34 cellular contexts compared by ENCODE assay signal in genomic region chr6:45254242-45254641, GRCh38.
"Had no signal": no experiment of that assay in that cellular context is flagged by ENCODE, and none has a peak within 500 bp of the region (broad histone marks: within the 10 kb centered on the region; RNA-seq: fewer than 3 reads in every experiment).

No MANE protein-coding gene starts in this region.

- H3K27ac ChIP-seq: brain microvascular endothelial cell, coronary artery, esophagus muscularis mucosa, foreskin keratinocyte, gastrocnemius medialis, WERI-Rb-1 had no signal

- H3K9me3 Mint-ChIP-seq: activated B cell treated with CpG ODN at 0.5 μM for 24 hours; activated CD8-positive, alpha-beta T cell treated with anti-CD3 and anti-CD28 coated beads for 36 hours; activated T-cell treated with anti-CD3 and anti-CD28 coated beads, Interleukin-2, amount 50 U/mL, for 4 hours; activated T-helper 17 cell treated with anti-CD3 and anti-CD28 coated beads, Interleukin-2, amount 50 U/mL, for 72 hours; central memory CD8-positive, alpha-beta T cell; effector memory CD8-positive, alpha-beta T cell had no signal

- DNase-seq: activated B cell treated with CpG ODN at 0.5 μM for 24 hours; activated CD4-positive, alpha-beta T cell treated with anti-CD3 and anti-CD28 coated beads for 48 hours; activated CD4-positive, alpha-beta T cell treated with anti-CD3 and anti-CD28 coated beads, Interleukin-2, amount 50 U/mL, for 1 hour; activated CD4-positive, alpha-beta T cell treated with anti-CD3 and anti-CD28 coated beads, Interleukin-2, amount 50 U/mL, for 48 hours; activated CD8-positive, alpha-beta memory T cell treated with anti-CD3 and anti-CD28 coated beads for 24 hours; activated CD8-positive, alpha-beta T cell treated with anti-CD3 and anti-CD28 coated beads for 36 hours; activated effector memory CD4-positive, alpha-beta T cell treated with Interleukin-2 at 50 U/mL for 16 hours; activated gamma-delta T cell treated with Interleukin-2 at 50 U/mL for 16 hours; activated naive CD4-positive, alpha-beta T cell treated with anti-CD3 and anti-CD28 coated beads, Interleukin-2, amount 50 U/mL, for 16 hours; activated naive CD4-positive, alpha-beta T cell treated with Interleukin-2 at 50 U/mL for 16 hours; activated T-cell treated with anti-CD3 and anti-CD28 coated beads, Interleukin-2, amount 50 U/mL, for 4 hours; amniotic stem cell; anterior cingulate cortex; brain microvascular endothelial cell; dermis blood vessel endothelial cell; effector CD4-positive, alpha-beta T cell; effector memory CD8-positive, alpha-beta T cell; erythroblast; foreskin keratinocyte; gastrocnemius medialis; glutamatergic neuron; T-helper 1 cell; T-helper 17 cell; T1000; WERI-Rb-1 had no signal

- H3K9me3 ChIP-seq: esophagus muscularis mucosa, gastrocnemius medialis had no signal

- H3K27me3 Mint-ChIP-seq: activated B cell treated with CpG ODN at 0.5 μM for 24 hours; activated CD8-positive, alpha-beta T cell treated with anti-CD3 and anti-CD28 coated beads for 36 hours; activated naive CD8-positive, alpha-beta T cell; activated T-helper 17 cell treated with anti-CD3 and anti-CD28 coated beads, Interleukin-2, amount 50 U/mL, for 72 hours; central memory CD8-positive, alpha-beta T cell; effector memory CD8-positive, alpha-beta T cell; T-helper 17 cell had no signal

- H3K4me1 Mint-ChIP-seq: activated B cell treated with CpG ODN at 0.5 μM for 24 hours; central memory CD8-positive, alpha-beta T cell had no signal

- H3K4me1 ChIP-seq: esophagus muscularis mucosa, foreskin keratinocyte had no signal

- ATAC-seq: activated CD4-positive, CD25-positive, alpha-beta regulatory T cell treated with anti-CD3 and anti-CD28 coated beads, Interleukin-2, amount 50 U/mL, for 24 hours; activated CD8-positive, alpha-beta T cell treated with anti-CD3 and anti-CD28 coated beads for 36 hours; activated T-cell treated with anti-CD3 and anti-CD28 coated beads, Interleukin-2, amount 50 U/mL, for 4 hours; activated T-helper 17 cell treated with anti-CD3 and anti-CD28 coated beads, Interleukin-2, amount 50 U/mL, for 72 hours; effector memory CD8-positive, alpha-beta T cell; foreskin keratinocyte; gastrocnemius medialis; T-helper 17 cell had no signal

- H3K27ac Mint-ChIP-seq: activated B cell treated with CpG ODN at 0.5 μM for 24 hours; activated CD8-positive, alpha-beta T cell treated with anti-CD3 and anti-CD28 coated beads for 36 hours; activated naive CD8-positive, alpha-beta T cell; activated T-helper 17 cell treated with anti-CD3 and anti-CD28 coated beads, Interleukin-2, amount 50 U/mL, for 72 hours; effector memory CD8-positive, alpha-beta T cell; T-helper 17 cell; T-helper 2 cell treated with Interferon-gamma antibody and Interleukin-4, amounts not matched to agents 5 μg/mL and 100 μg/mL, for 36 hours had no signal

- H3K4me3 ChIP-seq: coronary artery, esophagus muscularis mucosa, gastrocnemius medialis had no signal

- FAIRE-seq: astrocyte, bronchial epithelial cell had no signal

- H3K27me3 ChIP-seq: brain microvascular endothelial cell, esophagus muscularis mucosa, foreskin keratinocyte, gastrocnemius medialis had no signal

- H3K4me3 Mint-ChIP-seq: activated B cell treated with CpG ODN at 0.5 μM for 24 hours; activated CD8-positive, alpha-beta T cell treated with anti-CD3 and anti-CD28 coated beads for 36 hours; activated naive CD8-positive, alpha-beta T cell; activated T-cell treated with anti-CD3 and anti-CD28 coated beads, Interleukin-2, amount 50 U/mL, for 4 hours; activated T-helper 17 cell treated with anti-CD3 and anti-CD28 coated beads, Interleukin-2, amount 50 U/mL, for 72 hours; central memory CD8-positive, alpha-beta T cell; effector memory CD8-positive, alpha-beta T cell; T-helper 17 cell; T-helper 2 cell treated with Interferon-gamma antibody and Interleukin-4, amounts not matched to agents 5 μg/mL and 100 μg/mL, for 36 hours had no signal

- H3K36me3 ChIP-seq: brain microvascular endothelial cell, esophagus muscularis mucosa, gastrocnemius medialis, WERI-Rb-1 had no signal
